7 cellular contexts compared by ENCODE assay signal in genomic region chr16:2858245-2859025, GRCh38. TPM values are rescaled to one million over a fixed set of nuclear protein-coding genes. Genes with fewer than 3 reads are reported as not detected.
DNase-seq lines count a peak whose midpoint lies in the region; ATAC-seq lines count a peak whose summit lies in the region.
"Had no signal": no experiment of that assay in that cellular context is flagged by ENCODE, and none has a peak within 500 bp of the region (broad histone marks: within the 10 kb centered on the region; RNA-seq: fewer than 3 reads in every experiment).

No MANE protein-coding gene starts in this region.

- H3K27ac ChIP-seq in CD4-positive, alpha-beta memory T cell (ENCODE audit: low read depth, low read length) = no peak overlapping the region
- H3K27ac ChIP-seq: sigmoid colon had no signal

- POLR2A ChIA-PET in CD4-positive, alpha-beta memory T cell (lab: Charles Lee; ENCODE audit: partially characterized antibody) = no interaction called here

- peaks cover 6% of the 10 kb centered on the region for H3K27me3 ChIP-seq in CD4-positive, alpha-beta memory T cell (ENCODE audit: insufficient read depth, low read length)

- CTCF ChIA-PET in CD4-positive, alpha-beta memory T cell (lab: Charles Lee; ENCODE audit: partially characterized antibody) = interaction anchor here (2.0 kb wide), 1 partner anchor 9 kb away, joined by 7 read pairs; no protein-coding TSS in a partner anchor

- H3K4me3 Mint-ChIP-seq in CD4-positive, alpha-beta memory T cell = peak overlapping the region in 5 of 8 donors; percentile 21 to 86 (median 29)

- no peak for DNase-seq in CD4-positive, alpha-beta memory T cell
- DNase-seq in NCI-H2107 (lab: John Stamatoyannopoulos, UW) = peak; percentile 47
- peak; percentile 52 for DNase-seq in iPS-NIHi7 (ENCODE audit: extremely low spot score)
- no peak for DNase-seq in NOMO-1 treated with DMSO at 0.1 percent for 48 hours (lab: John Stamatoyannopoulos, UW; ENCODE audit: unreplicated experiment)
- DNase-seq: sigmoid colon had no signal

- peaks cover 12% of the 10 kb centered on the region for H3K4me1 ChIP-seq in CD4-positive, alpha-beta memory T cell (ENCODE audit: insufficient read depth, low read length)

- H3K36me3 Mint-ChIP-seq in CD4-positive, alpha-beta memory T cell = peaks cover 0 to 10% of the 10 kb centered on the region in 2 donors

- no peaks in the 10 kb centered on the region for H3K36me3 ChIP-seq in CD4-positive, alpha-beta memory T cell (ENCODE audit: insufficient read depth, low read length)
- H3K36me3 ChIP-seq: sigmoid colon had no signal

- peaks cover 2 to 6% (median 5%) of the 10 kb centered on the region in 4 donors for H3K4me1 Mint-ChIP-seq in CD4-positive, alpha-beta memory T cell

- no peak for ATAC-seq in HG03571 (IDR thresholded peaks at IDR 0.05; ENCODE audit: unreplicated experiment)
- ATAC-seq in GM18511 (IDR thresholded peaks at IDR 0.05; ENCODE audit: unreplicated experiment) = no peak

- intact Hi-C loops in CD4-positive, alpha-beta memory T cell (cut with micrococcal nuclease) = no loop called here

- H3K27ac Mint-ChIP-seq in CD4-positive, alpha-beta memory T cell = no peak overlapping the region

- H3K4me3 ChIP-seq in CD4-positive, alpha-beta memory T cell (ENCODE audit: low read length in 2 of 2) = no peak overlapping the region
- H3K4me3 ChIP-seq: sigmoid colon had no signal

- H3K27me3 Mint-ChIP-seq in CD4-positive, alpha-beta memory T cell = peaks cover 5 to 13% of the 10 kb centered on the region in 2 donors

- H3K9me3 ChIP-seq in CD4-positive, alpha-beta memory T cell (ENCODE audit: control insufficient read depth in 1 of 2, low read length in 2 of 2) = peaks cover 0 to 5% of the 10 kb centered on the region in 2 donors

- peaks cover 3 to 17% (median 11%) of the 10 kb centered on the region in 8 donors for H3K9me3 Mint-ChIP-seq in CD4-positive, alpha-beta memory T cell

RNA-seq across cellular contexts. Expression of gene PRSS22, which starts 0.5 kb away (rescaled TPM):
- under 1 TPM in 1 of 2 experiments, not detected in 1; 0.39 TPM for total RNA-seq in CD4-positive, alpha-beta memory T cell
- under 1 TPM in 1 of 2 donors, not detected in 1; 0.42 TPM for polyA plus RNA-seq in CD4-positive, alpha-beta memory T cell
- total RNA-seq: sigmoid colon had no signal

RNA-seq across cellular contexts. Expression of gene FLYWCH2, which starts 24.6 kb away (rescaled TPM):
- total RNA-seq in CD4-positive, alpha-beta memory T cell = 10 to 100 TPM; 24.1 to 27.1 TPM
- 10 to 100 TPM; 21.1 to 23.3 TPM for polyA plus RNA-seq in CD4-positive, alpha-beta memory T cell

RNA-seq across cellular contexts. Expression of gene ZG16B, which starts 28.3 kb away (rescaled TPM):
- not detected for total RNA-seq in CD4-positive, alpha-beta memory T cell
- under 1 TPM in 1 of 2 donors, not detected in 1; 0.79 TPM for polyA plus RNA-seq in CD4-positive, alpha-beta memory T cell
- total RNA-seq: sigmoid colon had no signal

RNA-seq across cellular contexts. Expression of gene PRSS21, which starts 41.4 kb away (rescaled TPM):
- 1 to 10 TPM in 1 of 2 experiments, under 1 TPM in 1; 0.96 to 2.6 TPM for total RNA-seq in CD4-positive, alpha-beta memory T cell
- polyA plus RNA-seq in CD4-positive, alpha-beta memory T cell = 10 to 100 TPM in 1 of 2 donors, 1 to 10 TPM in 1; 6.2 to 11.5 TPM
- total RNA-seq: sigmoid colon had no signal

RNA-seq across cellular contexts. Expression of gene FLYWCH1, which starts 53.3 kb away (rescaled TPM):
- total RNA-seq in CD4-positive, alpha-beta memory T cell = 100 to 1,000 TPM; 121 to 123 TPM
- 10 to 100 TPM in 1 of 2 donors, 1 to 10 TPM in 1; 7.1 to 21.2 TPM for polyA plus RNA-seq in CD4-positive, alpha-beta memory T cell

Comparison
In these comparisons a context has a peak if more than half of its experiments do, and no peak if none do; other contexts are left out.
1. DNase-seq: peak in NCI-H2107 (single experiment) and iPS-NIHi7 (single experiment); none in CD4-positive, alpha-beta memory T cell (0 of 5) and NOMO-1 treated with DMSO at 0.1 percent for 48 hours (single experiment).